1 cellular context compared by ENCODE assay signal in the genomic region with DNA sequence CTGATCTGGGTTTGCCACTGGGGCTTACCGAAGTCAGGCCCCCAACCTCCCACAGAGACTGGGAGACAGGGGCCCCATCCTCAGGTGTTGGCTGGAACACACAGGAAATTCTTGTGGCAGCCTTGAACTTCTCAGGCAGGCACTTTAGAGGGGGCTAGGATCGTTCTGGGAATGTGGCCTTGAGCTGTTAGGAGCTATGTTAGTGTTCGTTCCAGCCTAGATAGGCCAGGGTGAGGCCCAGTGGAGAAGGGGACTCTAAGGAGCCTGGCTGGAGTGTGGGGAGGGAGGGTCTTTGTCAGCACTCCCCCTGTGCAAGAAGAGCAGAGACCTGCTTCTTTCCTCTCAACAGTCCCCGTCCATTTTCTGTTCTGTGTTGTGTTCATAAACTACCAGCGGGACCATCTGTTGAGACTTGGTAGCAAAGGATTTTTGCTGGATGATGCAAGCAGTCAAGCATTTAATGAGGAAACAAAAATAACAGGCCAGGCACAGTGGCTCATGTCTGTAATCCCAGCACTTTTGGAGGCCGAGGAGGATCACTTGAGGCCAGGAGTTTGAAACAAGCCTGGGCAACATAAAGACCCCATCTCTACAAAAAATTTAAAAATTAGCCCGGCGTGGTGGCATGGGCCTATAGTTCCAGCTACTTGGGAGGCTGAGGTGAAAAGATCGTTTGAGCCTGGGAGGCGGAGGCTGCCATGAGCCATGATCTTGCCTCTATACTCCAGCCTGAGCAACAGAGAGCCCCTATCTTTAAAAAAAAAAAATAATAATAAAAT.
TF ChIP-seq lines count a peak whose summit lies in the region.

No MANE protein-coding gene starts in this region.

TF ChIP-seq in HepG2, 621 proteins besides CTCF, POLR2A, EP300 and RAD21 (continues in another document):
- TF ChIP-seq, protein P1, sequence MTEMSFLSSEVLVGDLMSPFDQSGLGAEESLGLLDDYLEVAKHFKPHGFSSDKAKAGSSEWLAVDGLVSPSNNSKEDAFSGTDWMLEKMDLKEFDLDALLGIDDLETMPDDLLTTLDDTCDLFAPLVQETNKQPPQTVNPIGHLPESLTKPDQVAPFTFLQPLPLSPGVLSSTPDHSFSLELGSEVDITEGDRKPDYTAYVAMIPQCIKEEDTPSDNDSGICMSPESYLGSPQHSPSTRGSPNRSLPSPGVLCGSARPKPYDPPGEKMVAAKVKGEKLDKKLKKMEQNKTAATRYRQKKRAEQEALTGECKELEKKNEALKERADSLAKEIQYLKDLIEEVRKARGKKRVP (CRISPR knock-in tag; IDR thresholded peaks at IDR 0.05), result peak in 1 of 2 experiments; percentile 94; a peak in 2 of 4 replicates
- TF ChIP-seq, protein P2, sequence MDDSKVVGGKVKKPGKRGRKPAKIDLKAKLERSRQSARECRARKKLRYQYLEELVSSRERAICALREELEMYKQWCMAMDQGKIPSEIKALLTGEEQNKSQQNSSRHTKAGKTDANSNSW (CRISPR knock-in tag; IDR thresholded peaks at IDR 0.05; ENCODE audit: borderline replicate concordance), result no peak
- peak; percentile 47 for TF ChIP-seq HNF4A (CRISPR knock-in tag; IDR thresholded peaks at IDR 0.05)
- no peak for TF ChIP-seq TCF12 (IDR thresholded peaks at IDR 0.05)
- no peak for TF ChIP-seq TCF12 (CRISPR knock-in tag; IDR thresholded peaks at IDR 0.05)
- peak; percentile 86 for TF ChIP-seq ZBTB7A (CRISPR knock-in tag; IDR thresholded peaks at IDR 0.05)
- 0 out of 2 replicates have a peak, but pooled peaks have one; percentile 39 for TF ChIP-seq PHF20 (CRISPR knock-in tag; IDR thresholded peaks at IDR 0.05)
- no peak for TF ChIP-seq ZNF562 (CRISPR knock-in tag; IDR thresholded peaks at IDR 0.05; ENCODE audit: borderline replicate concordance)
- TF ChIP-seq PRPF4 (IDR thresholded peaks at IDR 0.05; ENCODE audit: low read depth, low read length, poor library complexity, severe bottlenecking), result no peak
- TF ChIP-seq EZH2 (conservative IDR thresholded peaks at IDR 0.05; ENCODE audit: low read depth, low read length), result no peak
- TF ChIP-seq, protein P3, sequence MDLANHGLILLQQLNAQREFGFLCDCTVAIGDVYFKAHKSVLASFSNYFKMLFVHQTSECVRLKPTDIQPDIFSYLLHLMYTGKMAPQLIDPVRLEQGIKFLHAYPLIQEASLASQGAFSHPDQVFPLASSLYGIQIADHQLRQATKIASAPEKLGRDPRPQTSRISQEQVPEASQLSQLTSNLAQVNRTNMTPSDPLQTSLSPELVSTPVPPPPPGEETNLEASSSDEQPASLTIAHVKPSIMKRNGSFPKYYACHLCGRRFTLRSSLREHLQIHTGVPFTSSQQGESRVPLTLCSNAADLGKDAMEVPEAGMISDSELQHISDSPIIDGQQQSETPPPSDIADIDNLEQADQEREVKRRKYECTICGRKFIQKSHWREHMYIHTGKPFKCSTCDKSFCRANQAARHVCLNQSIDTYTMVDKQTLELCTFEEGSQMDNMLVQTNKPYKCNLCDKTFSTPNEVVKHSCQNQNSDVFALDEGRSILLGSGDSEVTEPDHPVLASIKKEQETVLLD (CRISPR knock-in tag; IDR thresholded peaks at IDR 0.05; ENCODE audit: low read depth), result no peak
- no peak for TF ChIP-seq RBAK (CRISPR knock-in tag; IDR thresholded peaks at IDR 0.05)
- TF ChIP-seq HOXA7 (CRISPR knock-in tag; IDR thresholded peaks at IDR 0.05), result no peak
- no peak for TF ChIP-seq ZNF841 (CRISPR knock-in tag; IDR thresholded peaks at IDR 0.05; ENCODE audit: borderline replicate concordance)
- TF ChIP-seq ZFX (CRISPR knock-in tag; IDR thresholded peaks at IDR 0.05; ENCODE audit: low read depth), result peak; percentile 59; the same call in 1 of the 2 replicates
- no peak for TF ChIP-seq ZBTB1 (CRISPR knock-in tag; IDR thresholded peaks at IDR 0.05; ENCODE audit: borderline replicate concordance)
- no peak for TF ChIP-seq SP140L (CRISPR knock-in tag; IDR thresholded peaks at IDR 0.05; ENCODE audit: borderline replicate concordance)
- TF ChIP-seq, protein P4, sequence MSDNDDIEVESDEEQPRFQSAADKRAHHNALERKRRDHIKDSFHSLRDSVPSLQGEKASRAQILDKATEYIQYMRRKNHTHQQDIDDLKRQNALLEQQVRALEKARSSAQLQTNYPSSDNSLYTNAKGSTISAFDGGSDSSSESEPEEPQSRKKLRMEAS (IDR thresholded peaks at IDR 0.05), result 0 out of 2 replicates have a peak, but pooled peaks have one; percentile 16
- 0 out of 2 replicates have a peak, but pooled peaks have one; percentile 70 for TF ChIP-seq SNAI1 (CRISPR knock-in tag; IDR thresholded peaks at IDR 0.05; ENCODE audit: borderline replicate concordance)
- no peak for TF ChIP-seq ZNF589 (CRISPR knock-in tag; conservative IDR thresholded peaks at IDR 0.05)
- TF ChIP-seq KAT7 (CRISPR knock-in tag; IDR thresholded peaks at IDR 0.05; ENCODE audit: borderline replicate concordance), result peak; percentile 63; the same call in 1 of the 2 replicates
- TF ChIP-seq ZNF326 (CRISPR knock-in tag; IDR thresholded peaks at IDR 0.05; ENCODE audit: borderline replicate concordance), result no peak
- TF ChIP-seq TAF1 (CRISPR knock-in tag; IDR thresholded peaks at IDR 0.05), result 0 out of 2 replicates have a peak, but pooled peaks have one; percentile 4
- no peak for TF ChIP-seq HDAC1 (CRISPR knock-in tag; IDR thresholded peaks at IDR 0.05)
- TF ChIP-seq REPIN1 (CRISPR knock-in tag; IDR thresholded peaks at IDR 0.05; ENCODE audit: borderline replicate concordance, low read depth), result 0 out of 2 replicates have a peak, but pooled peaks have one; percentile 20
- TF ChIP-seq, protein P5, sequence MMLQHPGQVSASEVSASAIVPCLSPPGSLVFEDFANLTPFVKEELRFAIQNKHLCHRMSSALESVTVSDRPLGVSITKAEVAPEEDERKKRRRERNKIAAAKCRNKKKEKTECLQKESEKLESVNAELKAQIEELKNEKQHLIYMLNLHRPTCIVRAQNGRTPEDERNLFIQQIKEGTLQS (CRISPR knock-in tag; IDR thresholded peaks at IDR 0.05), result peak; percentile 71
- TF ChIP-seq FOXJ3 (CRISPR knock-in tag; IDR thresholded peaks at IDR 0.05; ENCODE audit: borderline replicate concordance), result no peak
- no peak for TF ChIP-seq ZNF563 (CRISPR knock-in tag; IDR thresholded peaks at IDR 0.05)
- no peak for TF ChIP-seq ZMAT3 (CRISPR knock-in tag; conservative IDR thresholded peaks at IDR 0.05)
- TF ChIP-seq, protein P6, sequence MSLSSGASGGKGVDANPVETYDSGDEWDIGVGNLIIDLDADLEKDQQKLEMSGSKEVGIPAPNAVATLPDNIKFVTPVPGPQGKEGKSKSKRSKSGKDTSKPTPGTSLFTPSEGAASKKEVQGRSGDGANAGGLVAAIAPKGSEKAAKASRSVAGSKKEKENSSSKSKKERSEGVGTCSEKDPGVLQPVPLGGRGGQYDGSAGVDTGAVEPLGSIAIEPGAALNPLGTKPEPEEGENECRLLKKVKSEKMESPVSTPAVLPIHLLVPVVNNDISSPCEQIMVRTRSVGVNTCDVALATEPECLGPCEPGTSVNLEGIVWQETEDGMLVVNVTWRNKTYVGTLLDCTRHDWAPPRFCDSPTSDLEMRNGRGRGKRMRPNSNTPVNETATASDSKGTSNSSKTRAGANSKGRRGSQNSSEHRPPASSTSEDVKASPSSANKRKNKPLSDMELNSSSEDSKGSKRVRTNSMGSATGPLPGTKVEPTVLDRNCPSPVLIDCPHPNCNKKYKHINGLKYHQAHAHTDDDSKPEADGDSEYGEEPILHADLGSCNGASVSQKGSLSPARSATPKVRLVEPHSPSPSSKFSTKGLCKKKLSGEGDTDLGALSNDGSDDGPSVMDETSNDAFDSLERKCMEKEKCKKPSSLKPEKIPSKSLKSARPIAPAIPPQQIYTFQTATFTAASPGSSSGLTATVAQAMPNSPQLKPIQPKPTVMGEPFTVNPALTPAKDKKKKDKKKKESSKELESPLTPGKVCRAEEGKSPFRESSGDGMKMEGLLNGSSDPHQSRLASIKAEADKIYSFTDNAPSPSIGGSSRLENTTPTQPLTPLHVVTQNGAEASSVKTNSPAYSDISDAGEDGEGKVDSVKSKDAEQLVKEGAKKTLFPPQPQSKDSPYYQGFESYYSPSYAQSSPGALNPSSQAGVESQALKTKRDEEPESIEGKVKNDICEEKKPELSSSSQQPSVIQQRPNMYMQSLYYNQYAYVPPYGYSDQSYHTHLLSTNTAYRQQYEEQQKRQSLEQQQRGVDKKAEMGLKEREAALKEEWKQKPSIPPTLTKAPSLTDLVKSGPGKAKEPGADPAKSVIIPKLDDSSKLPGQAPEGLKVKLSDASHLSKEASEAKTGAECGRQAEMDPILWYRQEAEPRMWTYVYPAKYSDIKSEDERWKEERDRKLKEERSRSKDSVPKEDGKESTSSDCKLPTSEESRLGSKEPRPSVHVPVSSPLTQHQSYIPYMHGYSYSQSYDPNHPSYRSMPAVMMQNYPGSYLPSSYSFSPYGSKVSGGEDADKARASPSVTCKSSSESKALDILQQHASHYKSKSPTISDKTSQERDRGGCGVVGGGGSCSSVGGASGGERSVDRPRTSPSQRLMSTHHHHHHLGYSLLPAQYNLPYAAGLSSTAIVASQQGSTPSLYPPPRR (CRISPR knock-in tag; IDR thresholded peaks at IDR 0.05; ENCODE audit: borderline replicate concordance), result no peak
- TF ChIP-seq ZNF607 (CRISPR knock-in tag; IDR thresholded peaks at IDR 0.05; ENCODE audit: borderline replicate concordance), result peak; percentile 40; the same call in 1 of the 2 replicates
- no peak for TF ChIP-seq ZBTB42 (CRISPR knock-in tag; IDR thresholded peaks at IDR 0.05)
- no peak for TF ChIP-seq JARID2 (CRISPR knock-in tag; IDR thresholded peaks at IDR 0.05; ENCODE audit: insufficient replicate concordance)
- TF ChIP-seq RBM22 (optimal IDR thresholded peaks at IDR 0.05; ENCODE audit: low read length), result no peak
- TF ChIP-seq JDP2 (CRISPR knock-in tag; IDR thresholded peaks at IDR 0.05; ENCODE audit: borderline replicate concordance), result no peak
- no peak for TF ChIP-seq DPF2 (CRISPR knock-in tag; IDR thresholded peaks at IDR 0.05; ENCODE audit: borderline replicate concordance, low read depth)
- no peak for TF ChIP-seq HNF4G (IDR thresholded peaks at IDR 0.05; ENCODE audit: borderline replicate concordance, low read depth, low read length)
- TF ChIP-seq HNF4G (CRISPR knock-in tag; IDR thresholded peaks at IDR 0.05; ENCODE audit: borderline replicate concordance, low read depth), result no peak
- no peak for TF ChIP-seq GTF3A (CRISPR knock-in tag; conservative IDR thresholded peaks at IDR 0.05)
- TF ChIP-seq, protein P7, sequence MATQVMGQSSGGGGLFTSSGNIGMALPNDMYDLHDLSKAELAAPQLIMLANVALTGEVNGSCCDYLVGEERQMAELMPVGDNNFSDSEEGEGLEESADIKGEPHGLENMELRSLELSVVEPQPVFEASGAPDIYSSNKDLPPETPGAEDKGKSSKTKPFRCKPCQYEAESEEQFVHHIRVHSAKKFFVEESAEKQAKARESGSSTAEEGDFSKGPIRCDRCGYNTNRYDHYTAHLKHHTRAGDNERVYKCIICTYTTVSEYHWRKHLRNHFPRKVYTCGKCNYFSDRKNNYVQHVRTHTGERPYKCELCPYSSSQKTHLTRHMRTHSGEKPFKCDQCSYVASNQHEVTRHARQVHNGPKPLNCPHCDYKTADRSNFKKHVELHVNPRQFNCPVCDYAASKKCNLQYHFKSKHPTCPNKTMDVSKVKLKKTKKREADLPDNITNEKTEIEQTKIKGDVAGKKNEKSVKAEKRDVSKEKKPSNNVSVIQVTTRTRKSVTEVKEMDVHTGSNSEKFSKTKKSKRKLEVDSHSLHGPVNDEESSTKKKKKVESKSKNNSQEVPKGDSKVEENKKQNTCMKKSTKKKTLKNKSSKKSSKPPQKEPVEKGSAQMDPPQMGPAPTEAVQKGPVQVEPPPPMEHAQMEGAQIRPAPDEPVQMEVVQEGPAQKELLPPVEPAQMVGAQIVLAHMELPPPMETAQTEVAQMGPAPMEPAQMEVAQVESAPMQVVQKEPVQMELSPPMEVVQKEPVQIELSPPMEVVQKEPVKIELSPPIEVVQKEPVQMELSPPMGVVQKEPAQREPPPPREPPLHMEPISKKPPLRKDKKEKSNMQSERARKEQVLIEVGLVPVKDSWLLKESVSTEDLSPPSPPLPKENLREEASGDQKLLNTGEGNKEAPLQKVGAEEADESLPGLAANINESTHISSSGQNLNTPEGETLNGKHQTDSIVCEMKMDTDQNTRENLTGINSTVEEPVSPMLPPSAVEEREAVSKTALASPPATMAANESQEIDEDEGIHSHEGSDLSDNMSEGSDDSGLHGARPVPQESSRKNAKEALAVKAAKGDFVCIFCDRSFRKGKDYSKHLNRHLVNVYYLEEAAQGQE (IDR thresholded peaks at IDR 0.05; ENCODE audit: borderline replicate concordance in 1 of 2, low read depth in 1 of 2, low read length in 2 of 2), result no peak
- no peak for TF ChIP-seq RCOR2 (CRISPR knock-in tag; IDR thresholded peaks at IDR 0.05)
- 0 out of 3 replicates have a peak, but pooled peaks have one; percentile 16 for TF ChIP-seq MXI1 (IDR thresholded peaks at IDR 0.05; ENCODE audit: borderline replicate concordance, low read depth, low read length)
- TF ChIP-seq ZSCAN30 (CRISPR knock-in tag; IDR thresholded peaks at IDR 0.05), result no peak
- TF ChIP-seq, protein P8, sequence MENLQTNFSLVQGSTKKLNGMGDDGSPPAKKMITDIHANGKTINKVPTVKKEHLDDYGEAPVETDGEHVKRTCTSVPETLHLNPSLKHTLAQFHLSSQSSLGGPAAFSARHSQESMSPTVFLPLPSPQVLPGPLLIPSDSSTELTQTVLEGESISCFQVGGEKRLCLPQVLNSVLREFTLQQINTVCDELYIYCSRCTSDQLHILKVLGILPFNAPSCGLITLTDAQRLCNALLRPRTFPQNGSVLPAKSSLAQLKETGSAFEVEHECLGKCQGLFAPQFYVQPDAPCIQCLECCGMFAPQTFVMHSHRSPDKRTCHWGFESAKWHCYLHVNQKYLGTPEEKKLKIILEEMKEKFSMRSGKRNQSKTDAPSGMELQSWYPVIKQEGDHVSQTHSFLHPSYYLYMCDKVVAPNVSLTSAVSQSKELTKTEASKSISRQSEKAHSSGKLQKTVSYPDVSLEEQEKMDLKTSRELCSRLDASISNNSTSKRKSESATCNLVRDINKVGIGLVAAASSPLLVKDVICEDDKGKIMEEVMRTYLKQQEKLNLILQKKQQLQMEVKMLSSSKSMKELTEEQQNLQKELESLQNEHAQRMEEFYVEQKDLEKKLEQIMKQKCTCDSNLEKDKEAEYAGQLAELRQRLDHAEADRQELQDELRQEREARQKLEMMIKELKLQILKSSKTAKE (CRISPR knock-in tag; IDR thresholded peaks at IDR 0.05; ENCODE audit: borderline replicate concordance), result peak; percentile 36; the same call in 1 of the 2 replicates
- TF ChIP-seq, protein P9, sequence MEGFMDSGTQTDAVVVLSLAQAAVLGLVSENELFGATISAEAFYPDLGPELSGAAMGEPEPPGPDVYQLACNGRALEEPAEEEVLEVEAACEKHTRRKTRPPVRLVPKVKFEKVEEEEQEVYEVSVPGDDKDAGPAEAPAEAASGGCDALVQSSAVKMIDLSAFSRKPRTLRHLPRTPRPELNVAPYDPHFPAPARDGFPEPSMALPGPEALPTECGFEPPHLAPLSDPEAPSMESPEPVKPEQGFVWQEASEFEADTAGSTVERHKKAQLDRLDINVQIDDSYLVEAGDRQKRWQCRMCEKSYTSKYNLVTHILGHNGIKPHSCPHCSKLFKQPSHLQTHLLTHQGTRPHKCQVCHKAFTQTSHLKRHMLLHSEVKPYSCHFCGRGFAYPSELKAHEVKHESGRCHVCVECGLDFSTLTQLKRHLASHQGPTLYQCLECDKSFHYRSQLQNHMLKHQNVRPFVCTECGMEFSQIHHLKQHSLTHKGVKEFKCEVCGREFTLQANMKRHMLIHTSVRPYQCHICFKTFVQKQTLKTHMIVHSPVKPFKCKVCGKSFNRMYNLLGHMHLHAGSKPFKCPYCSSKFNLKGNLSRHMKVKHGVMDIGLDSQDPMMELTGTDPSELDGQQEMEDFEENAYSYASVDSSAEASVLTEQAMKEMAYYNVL (CRISPR knock-in tag; IDR thresholded peaks at IDR 0.05; ENCODE audit: borderline replicate concordance), result peak; percentile 49; the same call in 1 of the 2 replicates
- no peak for TF ChIP-seq ZNF766 (CRISPR knock-in tag; IDR thresholded peaks at IDR 0.05; ENCODE audit: borderline replicate concordance)
- no peak for TF ChIP-seq BRD4 (CRISPR knock-in tag; IDR thresholded peaks at IDR 0.05)
- peak; percentile 42; the same call in 1 of the 2 replicates for TF ChIP-seq ZNF274 (CRISPR knock-in tag; IDR thresholded peaks at IDR 0.05)
